In the genomic region with DNA sequence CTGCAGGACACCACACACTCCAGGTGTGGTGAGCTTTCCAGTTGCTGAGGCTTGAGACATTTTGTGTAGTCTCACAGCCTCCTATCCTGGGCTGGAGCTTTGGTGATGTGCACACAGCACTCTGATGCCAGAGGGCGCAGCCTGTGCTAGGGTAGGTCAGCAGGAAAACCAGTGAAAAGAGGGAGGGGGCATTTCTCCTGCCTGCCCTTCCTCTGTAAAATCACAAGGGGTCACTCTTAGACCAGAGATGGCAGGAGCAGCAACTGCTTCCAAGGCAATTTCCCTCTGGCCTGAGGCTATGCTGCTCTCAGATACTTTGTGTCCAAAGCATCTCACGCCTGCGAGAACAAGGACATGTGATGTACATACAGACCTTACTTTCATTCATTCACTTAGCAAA, we compare ENCODE assay signal across 9 cellular contexts. TPM values are rescaled to one million over a fixed set of nuclear protein-coding genes. Genes with fewer than 3 reads are reported as not detected.
DNase-seq lines count a peak whose midpoint lies in the region; ATAC-seq and TF ChIP-seq lines count a peak whose summit lies in the region.
"Had no signal": no experiment of that assay in that cellular context is flagged by ENCODE, and none has a peak within 500 bp of the region (broad histone marks: within the 10 kb centered on the region; RNA-seq: fewer than 3 reads in every experiment).

No MANE protein-coding gene starts in this region.

- no peak overlapping the region for H3K4me3 Mint-ChIP-seq in T-helper 17 cell
- no peak overlapping the region for H3K4me3 Mint-ChIP-seq in nephron progenitor cell

- H3K9me3 ChIP-seq in MG63, result no peaks in the 10 kb centered on the region
- H3K9me3 ChIP-seq in T-helper 17 cell (ENCODE audit: control insufficient read depth, low read length, poor library complexity, severe bottlenecking), result no peaks in the 10 kb centered on the region

- H3K4me1 Mint-ChIP-seq in T-helper 17 cell (peaks cover 6% of the 10 kb centered on the region), nephron progenitor cell (peaks cover 5% of the 10 kb centered on the region)

- peak; percentile 50 for ATAC-seq in T-helper 17 cell
- peak; percentile 68 for ATAC-seq in esophagus mucosa
- ATAC-seq in GM19452 (IDR thresholded peaks at IDR 0.05; ENCODE audit: unreplicated experiment), result no peak

- no peak overlapping the region for H3K4me3 ChIP-seq in MG63

- peak; percentile 20 for DNase-seq in activated naive CD4-positive, alpha-beta T cell treated with Interleukin-2 at 50 U/mL for 16 hours
- DNase-seq in activated naive CD4-positive, alpha-beta T cell treated with anti-CD3 and anti-CD28 coated beads, Interleukin-2, amount 50 U/mL, for 16 hours, result no peak
- peak; percentile 14 for DNase-seq in MG63
- no peak for DNase-seq in T-helper 17 cell
- DNase-seq in nephron progenitor cell, result peak; percentile 44
- DNase-seq in DMS153 (lab: John Stamatoyannopoulos, UW), result no peak

- H3K9me3 Mint-ChIP-seq in nephron progenitor cell, result no peaks in the 10 kb centered on the region

- no peaks in the 10 kb centered on the region for H3K27me3 ChIP-seq in MG63

- H3K27ac Mint-ChIP-seq in T-helper 17 cell (no peak overlapping the region), nephron progenitor cell (no peak overlapping the region)

- H3K36me3 Mint-ChIP-seq in T-helper 17 cell (ENCODE audit: low read depth) (peaks cover 6% of the 10 kb centered on the region), nephron progenitor cell (ENCODE audit: low read depth) (peaks cover 16% of the 10 kb centered on the region)

- TF ChIP-seq CTCF in nephron progenitor cell (IDR thresholded peaks at IDR 0.05), result peak; percentile 76

- no peaks in the 10 kb centered on the region for H3K36me3 ChIP-seq in MG63

- no peaks in the 10 kb centered on the region for H3K27me3 Mint-ChIP-seq in T-helper 17 cell
- peaks cover 5% of the 10 kb centered on the region for H3K27me3 Mint-ChIP-seq in nephron progenitor cell (ENCODE audit: low read depth, poor library complexity)

RNA-seq across cellular contexts. Expression of a gene that starts 16.5 kb away (rescaled TPM):
- total RNA-seq in MG63 (2014; rRNA removed; shearing (Covaris generic); ENCODE audit: low replicate concordance), result not detected in 2 replicates
- total RNA-seq in T-helper 17 cell (10 to 100 TPM; 12.3 to 16.0 TPM), esophagus mucosa (0.40 TPM)

RNA-seq across cellular contexts. Expression of a gene that starts 20.9 kb away (rescaled TPM):
- total RNA-seq in MG63 (2014; rRNA removed; shearing (Covaris generic); ENCODE audit: low replicate concordance), result not detected in 2 replicates
- 10 to 100 TPM; 25.8 to 40.6 TPM for total RNA-seq in T-helper 17 cell
- 2.1 TPM for total RNA-seq in esophagus mucosa

RNA-seq across cellular contexts. Expression of a gene that starts 46.0 kb away (rescaled TPM):
- total RNA-seq in MG63 (2014; rRNA removed; shearing (Covaris generic); ENCODE audit: low replicate concordance), result 2.1 and 4.2 TPM in 2 replicates
- total RNA-seq in T-helper 17 cell (10 to 100 TPM; 41.1 to 42.6 TPM), esophagus mucosa (6.1 TPM)

RNA-seq across cellular contexts. Expression of a gene that starts 56.8 kb away (rescaled TPM):
- not detected in 2 replicates for total RNA-seq in MG63 (2014; rRNA removed; shearing (Covaris generic); ENCODE audit: low replicate concordance)
- total RNA-seq in T-helper 17 cell (not detected), esophagus mucosa (0.12 TPM)
- total RNA-seq: temporal lobe had no signal

Comparison
In these comparisons a context has a peak if more than half of its experiments do, and no peak if none do; other contexts are left out.
1. DNase-seq: peak in activated naive CD4-positive, alpha-beta T cell treated with Interleukin-2 at 50 U/mL for 16 hours (single experiment), MG63 (single experiment) and nephron progenitor cell (single experiment); none in activated naive CD4-positive, alpha-beta T cell treated with anti-CD3 and anti-CD28 coated beads, Interleukin-2, amount 50 U/mL, for 16 hours (single experiment), T-helper 17 cell (0 of 3) and DMS153 (single experiment).